ENCODE assay signal across 26 cellular contexts in genomic region chr6:84417261-84417660, GRCh38.
A peak's percentile ranks its signal among the peaks of the same experiment; 100 is the strongest.
DNase-seq lines count a peak whose midpoint lies in the region; ATAC-seq and TF ChIP-seq lines count a peak whose summit lies in the region.
"Had no signal": no experiment of that assay in that cellular context is flagged by ENCODE, and none has a peak within 500 bp of the region (broad histone marks: within the 10 kb centered on the region; RNA-seq: fewer than 3 reads in every experiment).

No MANE protein-coding gene starts in this region.

- H3K27me3 ChIP-seq in fibroblast of lung (ENCODE audit: control insufficient read depth, insufficient read depth, low read length), result no peaks in the 10 kb centered on the region
- no peaks in the 10 kb centered on the region for H3K27me3 ChIP-seq in thoracic aorta (replicated peaks; ENCODE audit: insufficient read depth)
- H3K27me3 ChIP-seq: tibial nerve had no signal

- H3K36me3 ChIP-seq in fibroblast of lung (ENCODE audit: control insufficient read depth, insufficient read depth, low read length) (no peaks in the 10 kb centered on the region), thoracic aorta (no peaks in the 10 kb centered on the region)
- H3K36me3 ChIP-seq: tibial nerve had no signal

- H3K79me2 ChIP-seq in fibroblast of lung (ENCODE audit: control insufficient read depth, insufficient read depth, low read length), result no peaks in the 10 kb centered on the region

- H3K27ac ChIP-seq in fibroblast of lung (ENCODE audit: insufficient read depth, low read length), result no peak overlapping the region
- H3K27ac ChIP-seq in thoracic aorta, result no peak overlapping the region
- H3K27ac ChIP-seq: dorsolateral prefrontal cortex had no signal

- no peaks in the 10 kb centered on the region for H3K36me3 Mint-ChIP-seq in stimulated activated memory B cell treated with anti-CD40 and anti-IgM and Interleukin-4, amounts not matched to agents 10 μg/mL and 1 μg/mL and 100 μg/mL, for 72 hours
- H3K36me3 Mint-ChIP-seq: CD14-positive monocyte, memory B cell had no signal

- H3K27me3 Mint-ChIP-seq in stimulated activated memory B cell treated with anti-CD40 and anti-IgM and Interleukin-4, amounts not matched to agents 10 μg/mL and 1 μg/mL and 100 μg/mL, for 72 hours, result no peaks in the 10 kb centered on the region
- H3K27me3 Mint-ChIP-seq: memory B cell had no signal

- no peak overlapping the region for H3K9ac ChIP-seq in fibroblast of lung (ENCODE audit: insufficient read depth, low read length)

- H3K4me3 Mint-ChIP-seq in stimulated activated memory B cell treated with anti-CD40 and anti-IgM and Interleukin-4, amounts not matched to agents 10 μg/mL and 1 μg/mL and 100 μg/mL, for 72 hours, result no peak overlapping the region
- H3K4me3 Mint-ChIP-seq: CD14-positive monocyte; memory B cell; stimulated activated naive CD8-positive, alpha-beta T cell treated with anti-CD3 and anti-CD28 coated beads, Interleukin-15, Interleukin-2, amounts not matched to agents 100 ng/mL and 50 ng/mL, for 24 hours had no signal

- DNase-seq in ELR (ENCODE audit: low read depth) (peak; percentile 50), RPMI7951 (ENCODE audit: low read depth) (peak; percentile 24), fibroblast of lung (ENCODE audit: low read depth in 2 of 2) (peak; percentile 58 to 93), thoracic aorta (ENCODE audit: low spot score) (no peak), 8988T (no peak)
- DNase-seq: activated CD4-positive, alpha-beta T cell treated with anti-CD3 and anti-CD28 coated beads for 1 hour; activated gamma-delta T cell treated with Interleukin-2 at 50 U/mL for 16 hours; activated T-cell treated with anti-CD3 and anti-CD28 coated beads, Interleukin-2, amount 50 U/mL, for 1 hour; amniotic stem cell; central memory CD4-positive, alpha-beta T cell; dorsolateral prefrontal cortex; KG1; NCI-H1048; NCI-H1930; NCI-H226; NCI-H82; occipital lobe; retina; stimulated activated CD4-positive, alpha-beta T cell treated with anti-CD3 and anti-CD28 coated beads, Interleukin-4, amount 100 ng/mL, for 24 hours; T-helper 1 cell had no signal

- ATAC-seq in thoracic aorta (ENCODE audit: insufficient number of reproducible peaks, low FRiP score, low read depth), result peak; percentile 40
- no peak for ATAC-seq in stimulated activated memory B cell treated with anti-CD40 and anti-IgM and Interleukin-4, amounts not matched to agents 10 μg/mL and 1 μg/mL and 100 μg/mL, for 72 hours
- ATAC-seq in HG02973 (IDR thresholded peaks at IDR 0.05; ENCODE audit: unreplicated experiment), result no peak

- H3K4me1 ChIP-seq in fibroblast of lung (ENCODE audit: control insufficient read depth, extremely low read depth, insufficient read depth, low read length), result no peaks in the 10 kb centered on the region
- peaks cover 0 to 30% of the 10 kb centered on the region in 2 donors for H3K4me1 ChIP-seq in thoracic aorta (ENCODE audit: control insufficient read depth in 1 of 2, low read depth in 2 of 2)

- TF ChIP-seq CTCF in fibroblast of lung (conservative IDR thresholded peaks at IDR 0.05 in 1 of 2, IDR thresholded peaks at IDR 0.05 in 1 of 2; ENCODE audit: low read depth in 1 of 2, low read length in 2 of 2) (no peak), thoracic aorta (IDR thresholded peaks at IDR 0.05) (no peak)

- H2AFZ ChIP-seq in fibroblast of lung (ENCODE audit: low read length), result no peak overlapping the region

- H3K4me3 ChIP-seq in fibroblast of lung (replicated peaks in 1 of 4; ENCODE audit: control extremely low read depth in 1 of 4, insufficient read depth in 1 of 4, low read depth in 3 of 4, low read length in 4 of 4) (no peak overlapping the region), thoracic aorta (no peak overlapping the region)
- H3K4me3 ChIP-seq: dorsolateral prefrontal cortex, tibial nerve had no signal

- H3K27ac Mint-ChIP-seq in stimulated activated memory B cell treated with anti-CD40 and anti-IgM and Interleukin-4, amounts not matched to agents 10 μg/mL and 1 μg/mL and 100 μg/mL, for 72 hours, result no peak overlapping the region
- H3K27ac Mint-ChIP-seq: CD14-positive monocyte; memory B cell; stimulated activated naive CD8-positive, alpha-beta T cell treated with anti-CD3 and anti-CD28 coated beads, Interleukin-15, Interleukin-2, amounts not matched to agents 100 ng/mL and 50 ng/mL, for 24 hours had no signal

- no peaks in the 10 kb centered on the region for H3K4me1 Mint-ChIP-seq in stimulated activated memory B cell treated with anti-CD40 and anti-IgM and Interleukin-4, amounts not matched to agents 10 μg/mL and 1 μg/mL and 100 μg/mL, for 72 hours
- H3K4me1 Mint-ChIP-seq: CD14-positive monocyte, memory B cell had no signal

- no peaks in the 10 kb centered on the region for H4K20me1 ChIP-seq in fibroblast of lung (ENCODE audit: control insufficient read depth, extremely low read depth, insufficient read depth, low read length)

- H3K4me2 ChIP-seq in fibroblast of lung (ENCODE audit: extremely low read depth, insufficient read depth, low read length), result no peak overlapping the region

- H3K9me3 Mint-ChIP-seq in stimulated activated memory B cell treated with anti-CD40 and anti-IgM and Interleukin-4, amounts not matched to agents 10 μg/mL and 1 μg/mL and 100 μg/mL, for 72 hours, result no peaks in the 10 kb centered on the region
- H3K9me3 Mint-ChIP-seq: CD14-positive monocyte; memory B cell; stimulated activated naive CD8-positive, alpha-beta T cell treated with anti-CD3 and anti-CD28 coated beads, Interleukin-15, Interleukin-2, amounts not matched to agents 100 ng/mL and 50 ng/mL, for 24 hours had no signal

- no peaks in the 10 kb centered on the region for H3K9me3 ChIP-seq in fibroblast of lung (ENCODE audit: control insufficient read depth, insufficient read depth, low read depth, low read length)
- H3K9me3 ChIP-seq in thoracic aorta, result no peaks in the 10 kb centered on the region
- H3K9me3 ChIP-seq: tibial nerve had no signal

Comparison
In these comparisons a context has a peak if more than half of its experiments do, and no peak if none do; other contexts are left out.
1. DNase-seq: peak in ELR (single experiment), RPMI7951 (single experiment) and fibroblast of lung (2 of 2); none in thoracic aorta (single experiment) and 8988T (single experiment).